In the genomic region with DNA sequence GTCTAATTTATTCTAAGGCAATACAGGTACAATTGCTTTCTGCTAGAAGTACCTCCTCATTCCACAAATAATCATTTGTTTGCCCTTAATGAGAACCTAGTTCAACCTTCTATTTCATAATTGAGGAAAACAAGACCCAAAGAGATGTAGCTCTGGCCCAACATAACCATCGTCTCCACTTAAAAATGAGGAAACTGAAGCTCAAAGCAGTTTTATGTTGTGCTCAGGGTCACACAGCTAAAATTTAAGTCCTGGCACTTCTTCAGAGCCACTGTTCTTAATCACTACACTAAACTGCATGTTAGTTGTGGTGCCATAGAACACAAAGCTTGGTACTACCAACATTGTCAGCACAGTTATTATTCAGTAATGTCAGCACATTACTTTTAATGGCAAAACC, we compare ENCODE assay signal across 15 cellular contexts.
A peak's percentile ranks its signal among the peaks of the same experiment; 100 is the strongest.
DNase-seq lines count a peak whose midpoint lies in the region; ATAC-seq and TF ChIP-seq lines count a peak whose summit lies in the region.
"Had no signal": no experiment of that assay in that cellular context is flagged by ENCODE, and none has a peak within 500 bp of the region (broad histone marks: within the 10 kb centered on the region; RNA-seq: fewer than 3 reads in every experiment).

No MANE protein-coding gene starts in this region.

- no peaks in the 10 kb centered on the region for H3K9me3 ChIP-seq in vagina
- H3K9me3 ChIP-seq: testis had no signal

- no peaks in the 10 kb centered on the region for H3K27me3 ChIP-seq in vagina
- H3K27me3 ChIP-seq: testis had no signal

- TF ChIP-seq CTCF in vagina (IDR thresholded peaks at IDR 0.05): no peak

- peak; percentile 20 for ATAC-seq in HG02759 (IDR thresholded peaks at IDR 0.05; ENCODE audit: unreplicated experiment)
- ATAC-seq: HepG2, sciatic nerve had no signal

- H3K4me1 ChIP-seq in vagina: no peaks in the 10 kb centered on the region
- H3K4me1 ChIP-seq: testis had no signal

- no peak overlapping the region for H3K4me3 ChIP-seq in vagina
- H3K4me3 ChIP-seq: testis had no signal

- H3K27ac ChIP-seq in vagina: no peak overlapping the region
- H3K27ac ChIP-seq: testis had no signal

- intact Hi-C loops in vagina (cut with DNase I): no loop called here

- no peak for TF ChIP-seq POLR2A in vagina (IDR thresholded peaks at IDR 0.05)

- no peaks in the 10 kb centered on the region for H3K36me3 ChIP-seq in vagina

- peak; percentile 29 for DNase-seq in CD1c-positive myeloid dendritic cell (ENCODE audit: extremely low spot score)
- peak; percentile 17 for DNase-seq in NAMALWA (ENCODE audit: low spot score)
- peak; percentile 43 for DNase-seq in SKM-1 treated with dmso at 0.1 percent for 144 hours (lab: John Stamatoyannopoulos, UW; ENCODE audit: unreplicated experiment)
- no peak for DNase-seq in OCI-M1 (lab: John Stamatoyannopoulos, UW)
- no peak for DNase-seq in activated T-cell treated with anti-CD3 and anti-CD28 coated beads, Interleukin-2, amount 50 U/mL, for 48 hours
- no peak for DNase-seq in NCI-H526 (lab: John Stamatoyannopoulos, UW)
- DNase-seq in vagina (ENCODE audit: extremely low spot score in 2 of 2): no peak
- DNase-seq: activated CD4-positive, alpha-beta T cell treated with anti-CD3 and anti-CD28 coated beads, Interleukin-2, amount 50 U/mL, for 48 hours; C1 segment of cervical spinal cord; NCI-H2171; NCI-H526 treated with DMSO at 0.1 percent for 48 hours; testis had no signal

Comparison
In these comparisons a context has a peak if more than half of its experiments do, and no peak if none do; other contexts are left out.
1. DNase-seq: peak in CD1c-positive myeloid dendritic cell (single experiment), NAMALWA (single experiment) and SKM-1 treated with dmso at 0.1 percent for 144 hours (single experiment); none in OCI-M1 (single experiment), activated T-cell treated with anti-CD3 and anti-CD28 coated beads, Interleukin-2, amount 50 U/mL, for 48 hours (0 of 2), NCI-H526 (0 of 2) and vagina (0 of 2).